Comparison of ENCODE assay signal across 1 cellular context in the genomic region with DNA sequence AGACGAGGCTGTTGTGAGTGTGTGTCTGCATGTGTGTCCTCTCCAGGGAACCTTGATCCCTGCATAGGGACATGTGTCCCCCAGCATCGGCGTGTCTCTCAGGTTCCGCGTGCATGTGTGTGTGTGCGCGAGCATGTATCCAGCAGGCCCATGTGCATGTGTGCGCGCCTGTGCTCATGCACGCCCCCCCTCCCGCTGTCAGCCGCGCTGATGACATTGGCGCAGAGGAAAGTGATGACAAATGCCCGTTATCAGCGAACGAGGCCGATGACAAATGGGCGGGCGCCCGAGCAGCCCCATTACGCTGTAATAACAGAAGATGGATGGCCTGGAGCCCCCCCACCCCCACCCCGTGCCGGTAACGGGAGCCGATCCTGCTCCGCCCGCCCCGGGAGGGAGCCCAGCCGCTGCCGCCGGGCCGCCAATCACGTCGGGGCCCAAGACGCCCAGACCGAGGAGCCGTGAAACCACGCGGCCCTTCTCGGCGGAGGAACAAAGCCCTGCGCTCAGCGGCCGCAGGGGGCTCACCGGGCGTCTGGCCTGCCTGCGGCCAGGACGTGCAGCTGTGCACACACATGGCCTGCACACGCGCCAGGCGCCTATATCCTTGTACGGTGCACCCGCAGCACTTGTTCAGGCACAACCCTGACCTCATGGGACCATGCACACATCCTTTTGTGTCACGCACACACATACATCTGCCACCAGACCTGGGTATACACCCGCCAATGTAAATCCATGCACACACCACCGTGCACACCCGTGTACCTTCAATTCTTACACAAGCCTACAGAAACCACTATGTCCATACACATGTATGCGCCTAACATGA.
A peak's percentile ranks its signal among the peaks of the same experiment; 100 is the strongest.
TF ChIP-seq lines count a peak whose summit lies in the region.

No MANE protein-coding gene starts in this region.

TF ChIP-seq in SK-N-SH, 30 proteins besides CTCF, POLR2A, EP300 and RAD21 (continued from another document):
- TF ChIP-seq TAF1 (IDR thresholded peaks at IDR 0.05; ENCODE audit: borderline replicate concordance, low read depth, low read length) (no peak), SIN3A (IDR thresholded peaks at IDR 0.05; ENCODE audit: borderline replicate concordance, low read depth, low read length) (no peak), RCOR1 (IDR thresholded peaks at IDR 0.05; ENCODE audit: low read length) (peak; percentile 17; the same call in 1 of the 2 replicates), MEF2A (IDR thresholded peaks at IDR 0.05; ENCODE audit: borderline replicate concordance, low read depth) (no peak), FOSL2 (IDR thresholded peaks at IDR 0.05; ENCODE audit: borderline replicate concordance, low read depth) (no peak), MXI1 (IDR thresholded peaks at IDR 0.05; ENCODE audit: low read depth, low read length) (peak; percentile 72), GATA2 (CRISPR knock-in tag; IDR thresholded peaks at IDR 0.05) (peak; percentile 52; the same call in 1 of the 2 replicates)
- TF ChIP-seq, protein P1, sequence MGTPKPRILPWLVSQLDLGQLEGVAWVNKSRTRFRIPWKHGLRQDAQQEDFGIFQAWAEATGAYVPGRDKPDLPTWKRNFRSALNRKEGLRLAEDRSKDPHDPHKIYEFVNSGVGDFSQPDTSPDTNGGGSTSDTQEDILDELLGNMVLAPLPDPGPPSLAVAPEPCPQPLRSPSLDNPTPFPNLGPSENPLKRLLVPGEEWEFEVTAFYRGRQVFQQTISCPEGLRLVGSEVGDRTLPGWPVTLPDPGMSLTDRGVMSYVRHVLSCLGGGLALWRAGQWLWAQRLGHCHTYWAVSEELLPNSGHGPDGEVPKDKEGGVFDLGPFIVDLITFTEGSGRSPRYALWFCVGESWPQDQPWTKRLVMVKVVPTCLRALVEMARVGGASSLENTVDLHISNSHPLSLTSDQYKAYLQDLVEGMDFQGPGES (IDR thresholded peaks at IDR 0.05; ENCODE audit: low read depth, low read length), result no peak
- TF ChIP-seq, protein P2, sequence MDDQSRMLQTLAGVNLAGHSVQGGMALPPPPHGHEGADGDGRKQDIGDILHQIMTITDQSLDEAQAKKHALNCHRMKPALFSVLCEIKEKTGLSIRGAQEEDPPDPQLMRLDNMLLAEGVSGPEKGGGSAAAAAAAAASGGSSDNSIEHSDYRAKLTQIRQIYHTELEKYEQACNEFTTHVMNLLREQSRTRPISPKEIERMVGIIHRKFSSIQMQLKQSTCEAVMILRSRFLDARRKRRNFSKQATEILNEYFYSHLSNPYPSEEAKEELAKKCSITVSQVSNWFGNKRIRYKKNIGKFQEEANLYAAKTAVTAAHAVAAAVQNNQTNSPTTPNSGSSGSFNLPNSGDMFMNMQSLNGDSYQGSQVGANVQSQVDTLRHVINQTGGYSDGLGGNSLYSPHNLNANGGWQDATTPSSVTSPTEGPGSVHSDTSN (IDR thresholded peaks at IDR 0.05), result 0 out of 2 replicates have a peak, but pooled peaks have one; percentile 20
- TF ChIP-seq, protein P3, sequence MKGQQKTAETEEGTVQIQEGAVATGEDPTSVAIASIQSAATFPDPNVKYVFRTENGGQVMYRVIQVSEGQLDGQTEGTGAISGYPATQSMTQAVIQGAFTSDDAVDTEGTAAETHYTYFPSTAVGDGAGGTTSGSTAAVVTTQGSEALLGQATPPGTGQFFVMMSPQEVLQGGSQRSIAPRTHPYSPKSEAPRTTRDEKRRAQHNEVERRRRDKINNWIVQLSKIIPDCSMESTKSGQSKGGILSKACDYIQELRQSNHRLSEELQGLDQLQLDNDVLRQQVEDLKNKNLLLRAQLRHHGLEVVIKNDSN (IDR thresholded peaks at IDR 0.05; ENCODE audit: borderline replicate concordance, low read depth), result no peak
